Comparison of ENCODE assay signal across 15 cellular contexts in genomic region chr14:52735921-52736489, GRCh38. TPM values are rescaled to one million over a fixed set of nuclear protein-coding genes. Genes with fewer than 3 reads are reported as not detected.
DNase-seq lines count a peak whose midpoint lies in the region; ATAC-seq and TF ChIP-seq lines count a peak whose summit lies in the region.
"Had no signal": no experiment of that assay in that cellular context is flagged by ENCODE, and none has a peak within 500 bp of the region (broad histone marks: within the 10 kb centered on the region; RNA-seq: fewer than 3 reads in every experiment).

No MANE protein-coding gene starts in this region.

- no peak for DNase-seq in MCF 10A (ENCODE audit: unreplicated experiment)
- DNase-seq in mammary epithelial cell, result no peak
- DNase-seq in activated CD8-positive, alpha-beta T cell treated with anti-CD3 and anti-CD28 coated beads for 36 hours, result no peak
- peak; percentile 25 for DNase-seq in iris pigment epithelial cell (ENCODE audit: low read depth)
- no peak for DNase-seq in type B pancreatic cell (ENCODE audit: extremely low spot score, unreplicated experiment)
- DNase-seq in upper lobe of left lung, result no peak
- no peak for DNase-seq in globus pallidus (ENCODE audit: low spot score)
- DNase-seq: adrenal gland, AML-193, DMS79 treated with DMSO at 0.1 percent for 48 hours, NCI-H146, NCI-H510A, psoas muscle had no signal

- 64% methylated on average over 1 of the region's 1 CpG for WGBS in mammary epithelial cell (ENCODE audit: low coverage, missing lambda C conversion rate)
- WGBS in upper lobe of left lung, 2 donors, result 45 to 54% methylated on average over 1 of the region's 1 CpG

- TF ChIP-seq CTCF in MCF 10A (IDR thresholded peaks at IDR 0.05; ENCODE audit: unreplicated experiment), result no peak
- TF ChIP-seq CTCF in mammary epithelial cell (conservative IDR thresholded peaks at IDR 0.05 in 1 of 2, IDR thresholded peaks at IDR 0.05 in 1 of 2; ENCODE audit: extremely low read depth in 1 of 2, insufficient read depth in 1 of 2, low read depth in 1 of 2, low read length in 2 of 2), result no peak
- TF ChIP-seq CTCF in activated CD8-positive, alpha-beta T cell treated with anti-CD3 and anti-CD28 coated beads for 36 hours (IDR thresholded peaks at IDR 0.05), result no peak
- TF ChIP-seq CTCF in type B pancreatic cell (conservative IDR thresholded peaks at IDR 0.05), result no peak
- no peak for TF ChIP-seq CTCF in upper lobe of left lung (IDR thresholded peaks at IDR 0.05)

- H3K9me3 Mint-ChIP-seq in MCF 10A (ENCODE audit: unreplicated experiment), result no peaks in the 10 kb centered on the region
- H3K9me3 Mint-ChIP-seq in activated CD8-positive, alpha-beta T cell treated with anti-CD3 and anti-CD28 coated beads for 36 hours, result peaks cover 2% of the 10 kb centered on the region
- H3K9me3 Mint-ChIP-seq in type B pancreatic cell, result peaks cover 4% of the 10 kb centered on the region

- H3K9ac ChIP-seq in mammary epithelial cell (ENCODE audit: insufficient read depth, low read length), result no peak overlapping the region

- peak overlapping the region; percentile 40 for H3K27ac Mint-ChIP-seq in MCF 10A (ENCODE audit: low read depth, unreplicated experiment)
- peak overlapping the region; percentile 83 for H3K27ac Mint-ChIP-seq in activated CD8-positive, alpha-beta T cell treated with anti-CD3 and anti-CD28 coated beads for 36 hours
- no peak overlapping the region for H3K27ac Mint-ChIP-seq in type B pancreatic cell

- peaks cover 24% of the 10 kb centered on the region for H3K36me3 Mint-ChIP-seq in MCF 10A (ENCODE audit: insufficient read depth, unreplicated experiment)
- H3K36me3 Mint-ChIP-seq in activated CD8-positive, alpha-beta T cell treated with anti-CD3 and anti-CD28 coated beads for 36 hours (ENCODE audit: low read depth), result peaks cover 35% of the 10 kb centered on the region
- peaks cover 39% of the 10 kb centered on the region for H3K36me3 Mint-ChIP-seq in type B pancreatic cell

- no peak for TF ChIP-seq EP300 in upper lobe of left lung (IDR thresholded peaks at IDR 0.05)

- H3K27me3 ChIP-seq in mammary epithelial cell (ENCODE audit: insufficient read depth, low read length), result no peaks in the 10 kb centered on the region
- H3K27me3 ChIP-seq in upper lobe of left lung, result no peaks in the 10 kb centered on the region
- H3K27me3 ChIP-seq: adrenal gland had no signal

- POLR2A ChIA-PET in MCF 10A (lab: Yijun Ruan, JAX), result interaction anchor here (0.6 to 2.4 kb wide), 3 partner anchors 9 to 210 kb away, joined by 3 to 7 read pairs (median 6); no protein-coding TSS in a partner anchor
- POLR2A ChIA-PET in activated CD8-positive, alpha-beta T cell treated with anti-CD3 and anti-CD28 coated beads for 36 hours (lab: Charles Lee), result interaction anchor here (0.6 to 1.7 kb wide), 3 partner anchors 11 to 18 kb away, joined by 3 to 5 read pairs (median 4); no protein-coding TSS in a partner anchor

- H3K4me3 ChIP-seq in mammary epithelial cell (replicated peaks in 1 of 3; ENCODE audit: insufficient read depth in 1 of 3, low read depth in 2 of 3, low read length in 3 of 3), result no peak overlapping the region
- no peak overlapping the region for H3K4me3 ChIP-seq in upper lobe of left lung
- H3K4me3 ChIP-seq: adrenal gland, psoas muscle had no signal

- H3K4me2 ChIP-seq in mammary epithelial cell (ENCODE audit: insufficient read depth, low read depth, low read length), result no peak overlapping the region

- peaks cover 62% of the 10 kb centered on the region for H3K79me2 ChIP-seq in mammary epithelial cell (ENCODE audit: insufficient read depth, low read length)

- H3K4me1 Mint-ChIP-seq in MCF 10A (ENCODE audit: insufficient read depth, unreplicated experiment) (peaks cover 16% of the 10 kb centered on the region), type B pancreatic cell (ENCODE audit: unreplicated experiment) (peaks cover 29% of the 10 kb centered on the region)
- peaks cover 74% of the 10 kb centered on the region for H3K4me1 Mint-ChIP-seq in activated CD8-positive, alpha-beta T cell treated with anti-CD3 and anti-CD28 coated beads for 36 hours (ENCODE audit: low read depth)

- no peaks in the 10 kb centered on the region for H3K27me3 Mint-ChIP-seq in MCF 10A (ENCODE audit: insufficient read depth, unreplicated experiment)
- no peaks in the 10 kb centered on the region for H3K27me3 Mint-ChIP-seq in activated CD8-positive, alpha-beta T cell treated with anti-CD3 and anti-CD28 coated beads for 36 hours
- no peaks in the 10 kb centered on the region for H3K27me3 Mint-ChIP-seq in type B pancreatic cell

- no peak for ATAC-seq in activated CD8-positive, alpha-beta T cell treated with anti-CD3 and anti-CD28 coated beads for 36 hours
- no peak for ATAC-seq in upper lobe of left lung (ENCODE audit: low FRiP score in 2 of 2)
- no peak for ATAC-seq in HG03280 (IDR thresholded peaks at IDR 0.05; ENCODE audit: unreplicated experiment)
- ATAC-seq: Panc1, psoas muscle had no signal

- H3K36me3 ChIP-seq in mammary epithelial cell (ENCODE audit: insufficient read depth, low read length), result no peaks in the 10 kb centered on the region
- no peaks in the 10 kb centered on the region for H3K36me3 ChIP-seq in upper lobe of left lung
- H3K36me3 ChIP-seq: adrenal gland had no signal

- no peaks in the 10 kb centered on the region for H4K20me1 ChIP-seq in mammary epithelial cell (ENCODE audit: insufficient read depth, low read length)

- dilution Hi-C loops in mammary epithelial cell (cut with HindIII; ENCODE audit: low sequenced_read_pairs), result loop anchor here (5.0 kb wide), 1 partner anchor 104 kb away; no protein-coding TSS in a partner anchor

- CTCF ChIA-PET in MCF 10A (lab: Yijun Ruan, JAX) (no interaction called here), mammary epithelial cell (lab: Charles Lee; ENCODE audit: low non-redundant PET) (no interaction called here)
- CTCF ChIA-PET in activated CD8-positive, alpha-beta T cell treated with anti-CD3 and anti-CD28 coated beads for 36 hours (lab: Charles Lee), result no interaction called here

- intact Hi-C loops in MCF 10A (cut with micrococcal nuclease) (no loop called here), mammary epithelial cell (cut with micrococcal nuclease) (no loop called here)
- intact Hi-C loops in activated CD8-positive, alpha-beta T cell treated with anti-CD3 and anti-CD28 coated beads for 36 hours (cut with micrococcal nuclease), result no loop called here

- no TSS peak for BruUV-seq in MCF 10A (replicated peaks; lab: Mats Ljungman, UMichigan)
- BruUV-seq in mammary epithelial cell (replicated peaks; lab: Mats Ljungman, UMichigan), result no TSS peak

- in situ Hi-C loops in mammary epithelial cell (cut with MboI; ENCODE audit: low sequenced_read_pairs in 2 of 2), result no loop called here

- H3K4me3 Mint-ChIP-seq in MCF 10A (ENCODE audit: unreplicated experiment) (no peak overlapping the region), type B pancreatic cell (peak overlapping the region; percentile 34)
- H3K4me3 Mint-ChIP-seq in activated CD8-positive, alpha-beta T cell treated with anti-CD3 and anti-CD28 coated beads for 36 hours, result peak overlapping the region; percentile 3

- TF ChIP-seq POLR2A in upper lobe of left lung (IDR thresholded peaks at IDR 0.05), result no peak

- H2AFZ ChIP-seq in mammary epithelial cell (ENCODE audit: low read depth, low read length), result no peak overlapping the region

- no peaks in the 10 kb centered on the region for H3K9me3 ChIP-seq in mammary epithelial cell (replicated peaks; ENCODE audit: insufficient read depth, low read length)
- no peaks in the 10 kb centered on the region for H3K9me3 ChIP-seq in upper lobe of left lung
- H3K9me3 ChIP-seq: adrenal gland, psoas muscle had no signal

- H3K4me1 ChIP-seq in mammary epithelial cell (ENCODE audit: insufficient read depth, low read length) (peaks cover 4% of the 10 kb centered on the region), upper lobe of left lung (peaks cover 7 to 22% (median 12%) of the 10 kb centered on the region in 4 donors)

- H3K27ac ChIP-seq in mammary epithelial cell (ENCODE audit: insufficient read depth, low read depth, low read length) (no peak overlapping the region), upper lobe of left lung (no peak overlapping the region)
- H3K27ac ChIP-seq: adrenal gland, psoas muscle had no signal

RNA-seq across cellular contexts. Expression of gene STYX, which starts 6.0 kb away (rescaled TPM):
- 15.5 and 16.3 TPM in 2 replicates for total RNA-seq in MCF 10A (2022)
- 10 to 100 TPM; 14.0 to 23.2 TPM for total RNA-seq in mammary epithelial cell
- 5.5 TPM for polyA plus RNA-seq in mammary epithelial cell
- 5.0 TPM for polyA minus RNA-seq in mammary epithelial cell
- 10 to 100 TPM; 13.0 to 13.2 TPM for total RNA-seq in activated CD8-positive, alpha-beta T cell treated with anti-CD3 and anti-CD28 coated beads for 36 hours
- total RNA-seq in type B pancreatic cell (ENCODE audit: low replicate concordance), result 9.1 and 11.0 TPM in 2 replicates
- 10 to 100 TPM in 4 of 6 donors, 1 to 10 TPM in 2; 3.0 to 16.5 (median 10.4) TPM for total RNA-seq in upper lobe of left lung

RNA-seq across cellular contexts. Expression of gene PSMC6, which starts 29.0 kb away (rescaled TPM):
- total RNA-seq in MCF 10A (2022) (83.9 and 90.0 TPM in 2 replicates), mammary epithelial cell (10 to 100 TPM; 57.0 to 83.3 TPM), type B pancreatic cell (ENCODE audit: low replicate concordance) (76.1 and 90.4 TPM in 2 replicates), upper lobe of left lung (10 to 100 TPM; 36.1 to 95.1 (median 57.2) TPM)
- 43.7 TPM for polyA plus RNA-seq in mammary epithelial cell
- polyA minus RNA-seq in mammary epithelial cell, result 42.0 TPM
- total RNA-seq in activated CD8-positive, alpha-beta T cell treated with anti-CD3 and anti-CD28 coated beads for 36 hours, result 100 to 1,000 TPM; 104 to 105 TPM

RNA-seq across cellular contexts. Expression of gene ERO1A, which starts 40.6 kb away (rescaled TPM):
- total RNA-seq in MCF 10A (2022) (52.0 and 55.5 TPM in 2 replicates), mammary epithelial cell (100 to 1,000 TPM in 1 of 2 donors, 10 to 100 TPM in 1; 67.5 to 160 TPM), type B pancreatic cell (ENCODE audit: low replicate concordance) (40.8 and 49.2 TPM in 2 replicates), upper lobe of left lung (10 to 100 TPM; 36.4 to 63.4 (median 50.9) TPM)
- polyA plus RNA-seq in mammary epithelial cell, result 77.2 TPM
- polyA minus RNA-seq in mammary epithelial cell, result 67.3 TPM
- total RNA-seq in activated CD8-positive, alpha-beta T cell treated with anti-CD3 and anti-CD28 coated beads for 36 hours, result 100 to 1,000 TPM; 187 to 202 TPM

RNA-seq across cellular contexts. Expression of gene GNPNAT1, which starts 55.4 kb away (rescaled TPM):
- total RNA-seq in MCF 10A (2022) (39.2 and 58.8 TPM in 2 replicates), mammary epithelial cell (10 to 100 TPM; 24.0 to 44.9 TPM), type B pancreatic cell (ENCODE audit: low replicate concordance) (23.7 and 26.6 TPM in 2 replicates), upper lobe of left lung (10 to 100 TPM in 3 of 6 donors, 1 to 10 TPM in 3; 2.1 to 18.8 (median 10.9) TPM)
- 23.4 TPM for polyA plus RNA-seq in mammary epithelial cell
- 27.6 TPM for polyA minus RNA-seq in mammary epithelial cell
- total RNA-seq in activated CD8-positive, alpha-beta T cell treated with anti-CD3 and anti-CD28 coated beads for 36 hours, result 10 to 100 TPM; 30.2 to 33.1 TPM
